ENCODE assay signal across 1 cellular context in genomic region chr13:84662503-84662902, GRCh38.
TF ChIP-seq lines count a peak whose summit lies in the region.

No MANE protein-coding gene starts in this region.

TF ChIP-seq in SK-N-SH treated with all-trans-retinoic acid at 6 μM for 48 hours, 23 proteins besides CTCF, POLR2A, EP300 and RAD21 (continued from another document):
- TF ChIP-seq ESRRG (CRISPR knock-in tag; IDR thresholded peaks at IDR 0.05) (no peak), SNAI2 (CRISPR knock-in tag; IDR thresholded peaks at IDR 0.05) (no peak)
TF ChIP-seq in SK-N-SH treated with all-trans-retinoic acid at 6 μM for 48 hours: peak in this region for 0.
